ENCODE assay signal across 3 cellular contexts in genomic region chr15:97013491-97013890, GRCh38.
"Had no signal": no experiment of that assay in that cellular context is flagged by ENCODE, and none has a peak within 500 bp of the region (broad histone marks: within the 10 kb centered on the region; RNA-seq: fewer than 3 reads in every experiment).

No MANE protein-coding gene starts in this region.

- DNase-seq: GDM1, GF-D8 had no signal

- H3K4me3 ChIP-seq: GM12878 had no signal

- ATAC-seq: GM12878 had no signal
